Comparison of ENCODE assay signal across 1 cellular context in genomic region chr19:33241530-33242101, GRCh38.
A peak's percentile ranks its signal among the peaks of the same experiment; 100 is the strongest.
TF ChIP-seq lines count a peak whose summit lies in the region.

No MANE protein-coding gene starts in this region.

TF ChIP-seq in HEK293, 187 proteins besides CTCF, POLR2A, EP300 and RAD21 (continued from another document):
- TF ChIP-seq ZNF280D (tag by site-specific recombination; IDR thresholded peaks at IDR 0.05): 0 out of 2 replicates have a peak, but pooled peaks have one; percentile 20
- peak; percentile 36; the same call in 1 of the 2 replicates for TF ChIP-seq ZNF24 (tag by site-specific recombination; IDR thresholded peaks at IDR 0.05)
- TF ChIP-seq ZNF76 (tag by site-specific recombination; IDR thresholded peaks at IDR 0.05; ENCODE audit: borderline replicate concordance, low read depth): peak; percentile 73; the same call in 1 of the 2 replicates
- peak; percentile 30; the same call in 1 of the 2 replicates for TF ChIP-seq ZNF394 (tag by site-specific recombination; IDR thresholded peaks at IDR 0.05; ENCODE audit: borderline replicate concordance)
- TF ChIP-seq ZNF341 (tag by site-specific recombination; IDR thresholded peaks at IDR 0.05; ENCODE audit: low read depth): no peak
- TF ChIP-seq SP3 (tag by site-specific recombination; IDR thresholded peaks at IDR 0.05): no peak
- TF ChIP-seq ZNF19 (tag by site-specific recombination; IDR thresholded peaks at IDR 0.05; ENCODE audit: low read depth): no peak
- TF ChIP-seq ZNF274 (IDR thresholded peaks at IDR 0.05; ENCODE audit: low read length): no peak
- TF ChIP-seq ZNF274 (tag by site-specific recombination; IDR thresholded peaks at IDR 0.05; ENCODE audit: borderline replicate concordance): no peak
- peak; percentile 71; the same call in 1 of the 2 replicates for TF ChIP-seq ZNF423 (tag by site-specific recombination; IDR thresholded peaks at IDR 0.05)
- TF ChIP-seq WT1 (tag by site-specific recombination; IDR thresholded peaks at IDR 0.05): 0 out of 2 replicates have a peak, but pooled peaks have one; percentile 25
- peak; percentile 99 for TF ChIP-seq ZNF654 (tag by site-specific recombination; IDR thresholded peaks at IDR 0.05; ENCODE audit: low read depth)
- peak; percentile 66 for TF ChIP-seq KLF1 (tag by site-specific recombination; IDR thresholded peaks at IDR 0.05)
- peak; percentile 42; the same call in 1 of the 2 replicates for TF ChIP-seq ZSCAN4 (tag by site-specific recombination; IDR thresholded peaks at IDR 0.05)
- no peak for TF ChIP-seq HIC1 (tag by site-specific recombination; IDR thresholded peaks at IDR 0.05)
- 0 out of 2 replicates have a peak, but pooled peaks have one; percentile 17 for TF ChIP-seq ZNF621 (tag by site-specific recombination; IDR thresholded peaks at IDR 0.05)
- TF ChIP-seq ZBTB26 (tag by site-specific recombination; optimal IDR thresholded peaks at IDR 0.05): peak; percentile 30
- TF ChIP-seq ZFHX2 (tag by site-specific recombination; conservative IDR thresholded peaks at IDR 0.05): peak; percentile 99
- peak; percentile 85 for TF ChIP-seq ZSCAN30 (tag by site-specific recombination; IDR thresholded peaks at IDR 0.05)
- TF ChIP-seq GLIS1 (tag by site-specific recombination; IDR thresholded peaks at IDR 0.05): peak; percentile 74
- no peak for TF ChIP-seq ZNF791 (tag by site-specific recombination; IDR thresholded peaks at IDR 0.05)
- TF ChIP-seq ZNF26 (tag by site-specific recombination; IDR thresholded peaks at IDR 0.05): no peak
- TF ChIP-seq ZNF501 (tag by site-specific recombination; IDR thresholded peaks at IDR 0.05): peak; percentile 86
- peak; percentile 87 for TF ChIP-seq ZBTB10 (tag by site-specific recombination; IDR thresholded peaks at IDR 0.05)
- TF ChIP-seq ZNF785 (tag by site-specific recombination; IDR thresholded peaks at IDR 0.05): no peak
- TF ChIP-seq ZSCAN5A (tag by site-specific recombination; IDR thresholded peaks at IDR 0.05): 0 out of 2 replicates have a peak, but pooled peaks have one; percentile 53
- TF ChIP-seq ZNF596 (tag by site-specific recombination; IDR thresholded peaks at IDR 0.05): no peak
- TF ChIP-seq ELK4 (IDR thresholded peaks at IDR 0.05; ENCODE audit: borderline replicate concordance, low read depth, low read length): no peak
- 0 out of 2 replicates have a peak, but pooled peaks have one; percentile 8 for TF ChIP-seq KLF7 (tag by site-specific recombination; IDR thresholded peaks at IDR 0.05; ENCODE audit: borderline replicate concordance)
- peak; percentile 72; the same call in 1 of the 2 replicates for TF ChIP-seq ZNF324 (tag by site-specific recombination; IDR thresholded peaks at IDR 0.05)
- TF ChIP-seq ZNF366 (tag by site-specific recombination; conservative IDR thresholded peaks at IDR 0.05): peak; percentile 86
- no peak for TF ChIP-seq ZNF248 (tag by site-specific recombination; IDR thresholded peaks at IDR 0.05)
- peak; percentile 78 for TF ChIP-seq SP7 (tag by site-specific recombination; IDR thresholded peaks at IDR 0.05)
- TF ChIP-seq ZNF416 (tag by site-specific recombination; IDR thresholded peaks at IDR 0.05): no peak
- no peak for TF ChIP-seq GFI1B (tag by site-specific recombination; IDR thresholded peaks at IDR 0.05)
- TF ChIP-seq ZNF548 (tag by site-specific recombination; IDR thresholded peaks at IDR 0.05): no peak
- peak; percentile 82; the same call in 1 of the 2 replicates for TF ChIP-seq REPIN1 (tag by site-specific recombination; IDR thresholded peaks at IDR 0.05; ENCODE audit: low read depth)
